ENCODE assay signal across 21 cellular contexts in the genomic region with DNA sequence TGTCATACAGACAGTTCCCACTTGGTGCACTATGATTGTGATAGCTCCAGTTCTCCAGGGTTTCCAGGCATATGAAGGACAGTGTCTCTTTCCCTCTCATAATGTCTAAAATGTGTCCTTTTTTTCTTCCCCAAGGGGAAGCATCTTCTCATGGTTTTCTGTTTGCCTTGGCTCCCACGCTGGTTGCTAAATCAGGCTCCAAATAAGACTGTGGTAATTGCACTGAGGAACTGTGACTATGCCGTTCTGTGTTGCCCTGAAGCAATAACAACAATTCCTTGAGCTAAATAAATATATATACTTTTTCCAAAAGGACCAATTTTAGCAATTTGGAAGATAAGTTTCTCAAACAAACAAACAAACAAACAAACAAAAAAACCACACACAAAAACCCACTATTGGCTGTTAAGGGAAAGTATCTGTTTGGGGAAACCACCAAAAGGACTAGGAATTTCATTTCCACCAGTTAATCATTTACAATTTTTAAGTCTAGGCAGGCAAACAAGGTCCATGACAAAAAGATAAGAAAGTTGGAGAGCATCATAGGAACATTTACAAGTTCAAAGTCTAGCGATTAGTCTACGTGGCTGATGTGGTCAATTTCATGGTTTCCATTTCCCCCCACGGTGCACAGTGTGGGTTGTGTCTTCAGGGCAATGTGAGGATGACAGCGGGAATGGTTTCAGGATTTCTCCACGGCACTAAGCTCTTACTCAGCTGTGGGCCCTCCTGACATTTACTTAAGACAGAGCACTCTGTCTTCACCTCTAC.
A peak's percentile ranks its signal among the peaks of the same experiment; 100 is the strongest.
DNase-seq lines count a peak whose midpoint lies in the region; ATAC-seq, FAIRE-seq and TF ChIP-seq lines count a peak whose summit lies in the region.
"Had no signal": no experiment of that assay in that cellular context is flagged by ENCODE, and none has a peak within 500 bp of the region (broad histone marks: within the 10 kb centered on the region; RNA-seq: fewer than 3 reads in every experiment).

No MANE protein-coding gene starts in this region.

- H3K4me3 Mint-ChIP-seq in WTC11: no peak overlapping the region
- H3K4me3 Mint-ChIP-seq: naive B cell had no signal

- peak; percentile 32 for ATAC-seq in GM18511 (IDR thresholded peaks at IDR 0.05; ENCODE audit: unreplicated experiment)
- ATAC-seq in pancreas: peak; percentile 79 to 90 (median 86)
- no peak for ATAC-seq in WTC11
- ATAC-seq in HG02973 (IDR thresholded peaks at IDR 0.05; ENCODE audit: unreplicated experiment): no peak
- no peak for ATAC-seq in HG02623 (IDR thresholded peaks at IDR 0.05; ENCODE audit: unreplicated experiment)

- peaks cover 14 to 35% (median 17%) of the 10 kb centered on the region in 3 donors for H3K4me1 ChIP-seq in pancreas

- POLR2A ChIA-PET in WTC11 (lab: Charles Lee): no interaction called here

- no peaks in the 10 kb centered on the region for H3K36me3 ChIP-seq in pancreas
- H3K36me3 ChIP-seq: SJCRH30, tibial nerve had no signal

- peaks cover 12% of the 10 kb centered on the region for H3K4me1 Mint-ChIP-seq in WTC11

- FAIRE-seq in RCC 7860 (lab: Jason Lieb, UNC): peak; percentile 70
- peak; percentile 37 for FAIRE-seq in pancreas (lab: Jason Lieb, UNC)
- FAIRE-seq: endothelial cell of umbilical vein, frontal cortex had no signal

- peak overlapping the region; percentile 47 to 91 (median 68) for H3K27ac ChIP-seq in pancreas
- H3K27ac ChIP-seq: coronary artery, SJCRH30, skin epidermis, tibial nerve had no signal

- intact Hi-C loops in pancreas (cut with DNase I): loop anchor here in 1 of 3 donors (10.0 kb wide), 1 partner anchor 54 kb away; no protein-coding TSS in a partner anchor

- no peak overlapping the region for H3K27ac Mint-ChIP-seq in WTC11
- H3K27ac Mint-ChIP-seq: naive B cell had no signal

- no peaks in the 10 kb centered on the region for H3K9me3 Mint-ChIP-seq in WTC11
- H3K9me3 Mint-ChIP-seq: naive B cell had no signal

- no peak for TF ChIP-seq CTCF in pancreas (IDR thresholded peaks at IDR 0.05)
- no peak for TF ChIP-seq CTCF in WTC11 (IDR thresholded peaks at IDR 0.05)

- no peaks in the 10 kb centered on the region for H3K36me3 Mint-ChIP-seq in WTC11
- H3K36me3 Mint-ChIP-seq: naive B cell had no signal

- no peaks in the 10 kb centered on the region for H3K27me3 ChIP-seq in pancreas
- H3K27me3 ChIP-seq: tibial nerve had no signal

- CTCF ChIA-PET in WTC11 (lab: Charles Lee): interaction anchor here (1.5 kb wide), 1 partner anchor 461 kb away, joined by 3 read pairs; no protein-coding TSS in a partner anchor

- no peak overlapping the region for H3K4me3 ChIP-seq in pancreas
- H3K4me3 ChIP-seq: coronary artery, SJCRH30, skin epidermis, tibial nerve had no signal

- DNase-seq in RCC 7860 (ENCODE audit: low spot score) (peak; percentile 56), fibroblast of peridontal ligament (ENCODE audit: extremely low read depth) (peak; percentile 31), pancreas (peak in 3 of 6 donors; percentile 41 to 54 (median 44)), DMS53 (lab: John Stamatoyannopoulos, UW) (no peak), WTC11 (ENCODE audit: low spot score) (no peak)
- DNase-seq: activated CD4-positive, alpha-beta T cell treated with anti-CD3 and anti-CD28 coated beads for 1 hour; activated CD8-positive, alpha-beta memory T cell treated with anti-CD3 and anti-CD28 coated beads, Interleukin-2, amount 50 U/mL, for 48 hours; activated naive CD4-positive, alpha-beta T cell; naive B cell; NCI-H187 treated with DMSO at 0.1 percent for 48 hours; NCI-H510A; posterior cingulate gyrus had no signal

- H3K9me3 ChIP-seq in pancreas: no peaks in the 10 kb centered on the region
- H3K9me3 ChIP-seq: SJCRH30, tibial nerve had no signal

- WGBS in pancreas, 2 donors: 12 to 13% methylated on average over 7 of the region's 7 CpGs

- peaks cover 36% of the 10 kb centered on the region for H3K27me3 Mint-ChIP-seq in WTC11 (ENCODE audit: low read depth)

TF ChIP-seq in WTC11, 78 proteins besides CTCF, POLR2A, EP300 and RAD21:
- TF ChIP-seq, protein P1, sequence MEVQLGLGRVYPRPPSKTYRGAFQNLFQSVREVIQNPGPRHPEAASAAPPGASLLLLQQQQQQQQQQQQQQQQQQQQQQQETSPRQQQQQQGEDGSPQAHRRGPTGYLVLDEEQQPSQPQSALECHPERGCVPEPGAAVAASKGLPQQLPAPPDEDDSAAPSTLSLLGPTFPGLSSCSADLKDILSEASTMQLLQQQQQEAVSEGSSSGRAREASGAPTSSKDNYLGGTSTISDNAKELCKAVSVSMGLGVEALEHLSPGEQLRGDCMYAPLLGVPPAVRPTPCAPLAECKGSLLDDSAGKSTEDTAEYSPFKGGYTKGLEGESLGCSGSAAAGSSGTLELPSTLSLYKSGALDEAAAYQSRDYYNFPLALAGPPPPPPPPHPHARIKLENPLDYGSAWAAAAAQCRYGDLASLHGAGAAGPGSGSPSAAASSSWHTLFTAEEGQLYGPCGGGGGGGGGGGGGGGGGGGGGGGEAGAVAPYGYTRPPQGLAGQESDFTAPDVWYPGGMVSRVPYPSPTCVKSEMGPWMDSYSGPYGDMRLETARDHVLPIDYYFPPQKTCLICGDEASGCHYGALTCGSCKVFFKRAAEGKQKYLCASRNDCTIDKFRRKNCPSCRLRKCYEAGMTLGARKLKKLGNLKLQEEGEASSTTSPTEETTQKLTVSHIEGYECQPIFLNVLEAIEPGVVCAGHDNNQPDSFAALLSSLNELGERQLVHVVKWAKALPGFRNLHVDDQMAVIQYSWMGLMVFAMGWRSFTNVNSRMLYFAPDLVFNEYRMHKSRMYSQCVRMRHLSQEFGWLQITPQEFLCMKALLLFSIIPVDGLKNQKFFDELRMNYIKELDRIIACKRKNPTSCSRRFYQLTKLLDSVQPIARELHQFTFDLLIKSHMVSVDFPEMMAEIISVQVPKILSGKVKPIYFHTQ (CRISPR knock-in tag; IDR thresholded peaks at IDR 0.05): no peak
- TF ChIP-seq PRRX2 (CRISPR knock-in tag; IDR thresholded peaks at IDR 0.05): no peak
- TF ChIP-seq SP1 (CRISPR knock-in tag; conservative IDR thresholded peaks at IDR 0.05): no peak
- TF ChIP-seq FOXJ3 (CRISPR knock-in tag; IDR thresholded peaks at IDR 0.05; ENCODE audit: borderline replicate concordance): no peak
- TF ChIP-seq, protein P2, sequence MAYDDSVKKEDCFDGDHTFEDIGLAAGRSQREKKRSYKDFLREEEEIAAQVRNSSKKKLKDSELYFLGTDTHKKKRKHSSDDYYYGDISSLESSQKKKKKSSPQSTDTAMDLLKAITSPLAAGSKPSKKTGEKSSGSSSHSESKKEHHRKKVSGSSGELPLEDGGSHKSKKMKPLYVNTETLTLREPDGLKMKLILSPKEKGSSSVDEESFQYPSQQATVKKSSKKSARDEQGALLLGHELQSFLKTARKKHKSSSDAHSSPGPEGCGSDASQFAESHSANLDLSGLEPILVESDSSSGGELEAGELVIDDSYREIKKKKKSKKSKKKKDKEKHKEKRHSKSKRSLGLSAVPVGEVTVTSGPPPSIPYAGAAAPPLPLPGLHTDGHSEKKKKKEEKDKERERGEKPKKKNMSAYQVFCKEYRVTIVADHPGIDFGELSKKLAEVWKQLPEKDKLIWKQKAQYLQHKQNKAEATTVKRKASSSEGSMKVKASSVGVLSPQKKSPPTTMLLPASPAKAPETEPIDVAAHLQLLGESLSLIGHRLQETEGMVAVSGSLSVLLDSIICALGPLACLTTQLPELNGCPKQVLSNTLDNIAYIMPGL (CRISPR knock-in tag; IDR thresholded peaks at IDR 0.05): no peak
- no peak for TF ChIP-seq SOX15 (CRISPR knock-in tag; IDR thresholded peaks at IDR 0.05)
- TF ChIP-seq, protein P3, sequence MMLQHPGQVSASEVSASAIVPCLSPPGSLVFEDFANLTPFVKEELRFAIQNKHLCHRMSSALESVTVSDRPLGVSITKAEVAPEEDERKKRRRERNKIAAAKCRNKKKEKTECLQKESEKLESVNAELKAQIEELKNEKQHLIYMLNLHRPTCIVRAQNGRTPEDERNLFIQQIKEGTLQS (CRISPR knock-in tag; conservative IDR thresholded peaks at IDR 0.05): no peak
- no peak for TF ChIP-seq TEAD1 (CRISPR knock-in tag; IDR thresholded peaks at IDR 0.05)
- TF ChIP-seq, protein P4, sequence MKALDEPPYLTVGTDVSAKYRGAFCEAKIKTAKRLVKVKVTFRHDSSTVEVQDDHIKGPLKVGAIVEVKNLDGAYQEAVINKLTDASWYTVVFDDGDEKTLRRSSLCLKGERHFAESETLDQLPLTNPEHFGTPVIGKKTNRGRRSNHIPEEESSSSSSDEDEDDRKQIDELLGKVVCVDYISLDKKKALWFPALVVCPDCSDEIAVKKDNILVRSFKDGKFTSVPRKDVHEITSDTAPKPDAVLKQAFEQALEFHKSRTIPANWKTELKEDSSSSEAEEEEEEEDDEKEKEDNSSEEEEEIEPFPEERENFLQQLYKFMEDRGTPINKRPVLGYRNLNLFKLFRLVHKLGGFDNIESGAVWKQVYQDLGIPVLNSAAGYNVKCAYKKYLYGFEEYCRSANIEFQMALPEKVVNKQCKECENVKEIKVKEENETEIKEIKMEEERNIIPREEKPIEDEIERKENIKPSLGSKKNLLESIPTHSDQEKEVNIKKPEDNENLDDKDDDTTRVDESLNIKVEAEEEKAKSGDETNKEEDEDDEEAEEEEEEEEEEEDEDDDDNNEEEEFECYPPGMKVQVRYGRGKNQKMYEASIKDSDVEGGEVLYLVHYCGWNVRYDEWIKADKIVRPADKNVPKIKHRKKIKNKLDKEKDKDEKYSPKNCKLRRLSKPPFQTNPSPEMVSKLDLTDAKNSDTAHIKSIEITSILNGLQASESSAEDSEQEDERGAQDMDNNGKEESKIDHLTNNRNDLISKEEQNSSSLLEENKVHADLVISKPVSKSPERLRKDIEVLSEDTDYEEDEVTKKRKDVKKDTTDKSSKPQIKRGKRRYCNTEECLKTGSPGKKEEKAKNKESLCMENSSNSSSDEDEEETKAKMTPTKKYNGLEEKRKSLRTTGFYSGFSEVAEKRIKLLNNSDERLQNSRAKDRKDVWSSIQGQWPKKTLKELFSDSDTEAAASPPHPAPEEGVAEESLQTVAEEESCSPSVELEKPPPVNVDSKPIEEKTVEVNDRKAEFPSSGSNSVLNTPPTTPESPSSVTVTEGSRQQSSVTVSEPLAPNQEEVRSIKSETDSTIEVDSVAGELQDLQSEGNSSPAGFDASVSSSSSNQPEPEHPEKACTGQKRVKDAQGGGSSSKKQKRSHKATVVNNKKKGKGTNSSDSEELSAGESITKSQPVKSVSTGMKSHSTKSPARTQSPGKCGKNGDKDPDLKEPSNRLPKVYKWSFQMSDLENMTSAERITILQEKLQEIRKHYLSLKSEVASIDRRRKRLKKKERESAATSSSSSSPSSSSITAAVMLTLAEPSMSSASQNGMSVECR (CRISPR knock-in tag; IDR thresholded peaks at IDR 0.05; ENCODE audit: borderline replicate concordance): no peak
- no peak for TF ChIP-seq ZNF232 (CRISPR knock-in tag; IDR thresholded peaks at IDR 0.05)
- no peak for TF ChIP-seq ZBTB21 (CRISPR knock-in tag; IDR thresholded peaks at IDR 0.05; ENCODE audit: borderline replicate concordance)
TF ChIP-seq in WTC11: peak in this region for 0.

Comparison
In these comparisons a context has a peak if more than half of its experiments do, and no peak if none do; other contexts are left out.
1. ATAC-seq: peak in GM18511 (single experiment) and pancreas (4 of 4); none in WTC11 (single experiment), HG02973 (single experiment) and HG02623 (single experiment).
2. DNase-seq: peak in RCC 7860 (single experiment) and fibroblast of peridontal ligament (single experiment); none in DMS53 (single experiment) and WTC11 (single experiment).